In the genomic region with DNA sequence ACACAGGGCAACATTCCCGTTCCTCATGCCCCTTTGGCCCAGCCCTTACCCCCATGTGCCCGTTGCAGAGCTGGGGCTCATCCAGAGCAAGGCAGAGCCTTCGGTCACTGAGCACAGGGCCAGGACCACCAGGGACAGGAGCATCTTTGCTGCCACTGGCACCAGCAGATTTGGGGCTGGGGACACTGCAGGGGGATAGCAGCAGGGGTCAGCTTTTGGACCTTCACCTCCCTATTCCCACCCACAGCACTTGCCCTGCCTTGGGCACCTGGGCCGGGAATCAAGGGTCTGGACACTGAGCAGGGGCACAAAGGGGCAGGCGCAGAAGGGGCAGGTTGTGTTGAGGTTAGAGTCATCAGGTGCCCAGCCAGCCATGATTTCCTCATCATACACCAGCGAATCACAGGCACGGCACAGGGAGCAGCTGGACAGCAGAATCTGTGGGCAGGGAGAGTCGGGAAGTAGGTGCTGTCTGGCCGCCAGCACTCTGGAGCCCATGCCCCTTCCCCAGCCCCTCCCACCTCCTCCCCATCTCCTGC, we compare ENCODE assay signal across 22 cellular contexts. TPM values are rescaled to one million over a fixed set of nuclear protein-coding genes. Genes with fewer than 3 reads are reported as not detected.
A peak's percentile ranks its signal among the peaks of the same experiment; 100 is the strongest.
DNase-seq lines count a peak whose midpoint lies in the region; ATAC-seq, FAIRE-seq and TF ChIP-seq lines count a peak whose summit lies in the region.
"Had no signal": no experiment of that assay in that cellular context is flagged by ENCODE, and none has a peak within 500 bp of the region (broad histone marks: within the 10 kb centered on the region; RNA-seq: fewer than 3 reads in every experiment).

No MANE protein-coding gene starts in this region.

- H3K27me3 ChIP-seq in GM12878 (replicated peaks in 1 of 2; ENCODE audit: control insufficient read depth in 2 of 2, insufficient read depth in 2 of 2, low read length in 1 of 2), result no peaks in the 10 kb centered on the region

- TF ChIP-seq POLR2A in GM12878 (IDR thresholded peaks at IDR 0.05; ENCODE audit: low read depth, low read length), result peak; percentile 17; the same call in 1 of the 2 replicates

- CTCF ChIA-PET in HEK293 (lab: Yijun Ruan, JAX) (no interaction called here), GM12878 (lab: Yijun Ruan, JAX) (no interaction called here)

- no peak for TF ChIP-seq CTCF in HEK293 (tag by site-specific recombination; IDR thresholded peaks at IDR 0.05)
- no peak for TF ChIP-seq CTCF in GM12878 (IDR thresholded peaks at IDR 0.05 in 2 of 3, conservative IDR thresholded peaks at IDR 0.05 in 1 of 3; ENCODE audit: control insufficient read depth in 2 of 3, extremely low read depth in 1 of 3, insufficient read depth in 1 of 3, low read depth in 3 of 3, low read length in 3 of 3)

- RAD21 ChIA-PET in GM12878 (lab: Charles Lee; ENCODE audit: unreplicated experiment), result no interaction called here

- no peak overlapping the region for H3K4me2 ChIP-seq in GM12878 (ENCODE audit: control insufficient read depth, insufficient read depth)

- TF ChIP-seq EP300 in GM12878 (IDR thresholded peaks at IDR 0.05; ENCODE audit: borderline replicate concordance in 1 of 2, control insufficient read depth in 1 of 2, low read depth in 2 of 2, low read length in 2 of 2), result no peak

- BruUV-seq in GM12878 (replicated peaks; lab: Mats Ljungman, UMichigan), result no TSS peak

- POLR2A ChIA-PET in HEK293 (lab: Yijun Ruan, JAX), result interaction anchor here (0.6 to 1.4 kb wide), 2 partner anchors 11 to 39 kb away, joined by 3 to 4 read pairs; no protein-coding TSS in a partner anchor
- POLR2A ChIA-PET in GM12878 (lab: Charles Lee), result no interaction called here

- no peak overlapping the region for H2AFZ ChIP-seq in GM12878 (ENCODE audit: control insufficient read depth, low read depth, low read length)

- H3K36me3 ChIP-seq in HEK293 (ENCODE audit: control insufficient read depth in 2 of 2, insufficient read depth in 1 of 2, low read length in 2 of 2), result peaks cover 4 to 74% of the 10 kb centered on the region in 2 experiments; a peak in 2 of 3 replicates
- H3K36me3 ChIP-seq in GM12878 (ENCODE audit: control insufficient read depth in 2 of 2, insufficient read depth in 2 of 2, low read length in 1 of 2), result peaks cover 17 to 25% of the 10 kb centered on the region in 2 experiments; a peak in 3 of 4 replicates

- DNase-seq in GM12878 (ENCODE audit: low read depth, low spot score), result no peak
- DNase-seq in islet precursor cell, result peak; percentile 33
- DNase-seq in posterior vena cava (ENCODE audit: low spot score), result peak; percentile 42
- DNase-seq in NCI-H226, result no peak
- DNase-seq in activated effector memory CD4-positive, alpha-beta T cell treated with Interleukin-2 at 50 U/mL for 16 hours, result no peak
- DNase-seq: ACHN, DMS79 treated with DMSO at 0.1 percent for 48 hours, HCEC 1CT, KG1, NCI-H1417, NCI-H187, NCI-H2107, NCI-H2227 treated with DMSO at 0.1 percent for 48 hours, NCI-H524, NCI-H82, OCI-M1, SHP77 had no signal

- no peak overlapping the region for H3K9ac ChIP-seq in GM12878 (ENCODE audit: control insufficient read depth, insufficient read depth, low read length)

- H3K4me1 ChIP-seq in HEK293 (ENCODE audit: control insufficient read depth, insufficient read depth, low read length) (no peaks in the 10 kb centered on the region), GM12878 (ENCODE audit: control insufficient read depth, insufficient read depth, low read length) (peaks cover 16% of the 10 kb centered on the region)

- ATAC-seq in GM12878, result no peak
- ATAC-seq in HG03520 (IDR thresholded peaks at IDR 0.05; ENCODE audit: unreplicated experiment), result no peak
- no peak for ATAC-seq in GM19452 (IDR thresholded peaks at IDR 0.05; ENCODE audit: unreplicated experiment)

- SMC1A ChIA-PET in GM12878 (lab: Charles Lee; ENCODE audit: uncharacterized antibody, unreplicated experiment), result no interaction called here

- no peaks in the 10 kb centered on the region for H3K9me3 ChIP-seq in HEK293 (ENCODE audit: control insufficient read depth, insufficient read depth, low read depth, low read length)
- no peaks in the 10 kb centered on the region for H3K9me3 ChIP-seq in GM12878 (replicated peaks; ENCODE audit: control insufficient read depth, insufficient read depth, low read length)

- no peak for FAIRE-seq in GM12878 (lab: Jason Lieb, UNC)

- intact Hi-C loops in GM12878 (cut with micrococcal nuclease; ENCODE audit: unreplicated experiment) (no loop called here), posterior vena cava (cut with DNase I) (no loop called here)

- H3K79me2 ChIP-seq in GM12878 (ENCODE audit: control insufficient read depth, insufficient read depth, low read length), result no peaks in the 10 kb centered on the region

- 98% methylated on average over 7 of the region's 9 CpGs for WGBS in GM12878 (ENCODE audit: insufficient coverage, insufficient replicate concordance, low lambda C conversion rate, missing lambda C conversion rate)

- H3K4me3 ChIP-seq in HEK293 (ENCODE audit: low read depth, low read length) (no peak overlapping the region), GM12878 (no peak overlapping the region)
- H3K4me3 ChIP-seq: SK-N-MC had no signal

- TF ChIP-seq RAD21 in GM12878 (IDR thresholded peaks at IDR 0.05; ENCODE audit: insufficient read depth, low read depth, low read length), result no peak

- in situ Hi-C loops in GM12878 (cut with MboI), result no loop called here

- H4K20me1 ChIP-seq in GM12878 (ENCODE audit: control insufficient read depth, insufficient read depth), result no peaks in the 10 kb centered on the region

- H3K27ac ChIP-seq in HEK293 (ENCODE audit: extremely low read depth, low read depth, low read length) (no peak overlapping the region), GM12878 (ENCODE audit: control insufficient read depth, insufficient read depth) (no peak overlapping the region)
- H3K27ac ChIP-seq: C4-2B, SK-N-MC had no signal

RNA-seq across cellular contexts. Expression of gene GATAD2B, which starts 9.9 kb away (rescaled TPM):
- 42.2 and 43.5 TPM in 2 replicates for total RNA-seq in GM12878 (2013; cell fraction: nucleolus; rRNA removed)
- total RNA-seq in GM12878 (2014; rRNA removed) (6.9 and 7.2 TPM in 2 replicates), GM12878 (2014; rRNA removed; fragmentation: Illumina TruSeq; extraction: Trizol) (8.3 and 8.8 TPM in 2 replicates), GM12878 (2021) (63.1 and 64.6 TPM in 2 replicates), posterior vena cava (10 to 100 TPM; 33.5 to 43.5 TPM)
- 8.1 TPM for polyA plus RNA-seq in GM12878 (2011; ENCODE audit: low read depth)
- polyA plus RNA-seq in GM12878 (2011; rRNA removed) (7.3 and 10.8 TPM in 2 replicates), GM12878 (2014; fragmentation: Illumina TruSeq; extraction: Trizol) (17.6 and 21.2 TPM in 2 replicates), GM12878 (2014; fragmentation: Nextera tagmentation; extraction: Ambion mirVana) (1 to 10 TPM; 2.4 to 8.7 TPM), GM12878 (2014; rRNA removed) (10.1 and 11.3 TPM in 2 replicates), GM12878 (2016; fragmentation: Nextera tagmentation; extraction: Ambion mirVana) (1 to 10 TPM; 6.4 to 6.6 TPM)
- 9.8 and 17.2 TPM in 2 replicates for polyA plus RNA-seq in GM12878 (2011; cell fraction: cytosol; rRNA removed)
- polyA plus RNA-seq in GM12878 (2011; cell fraction: nucleus; rRNA removed), result 15.9 and 16.1 TPM in 2 replicates
- 11.1 and 15.1 TPM in 2 replicates for polyA plus RNA-seq in GM12878 (2012)
- 21.0 and 24.2 TPM in 2 replicates for polyA minus RNA-seq in GM12878 (2011; rRNA and poly(A)+ RNA removed)
- 24.1 and 25.2 TPM in 2 replicates for polyA minus RNA-seq in GM12878 (2011; cell fraction: cytosol; rRNA and poly(A)+ RNA removed)
- 7.4 and 10.2 TPM in 2 replicates for polyA minus RNA-seq in GM12878 (2011; cell fraction: nucleus; rRNA and poly(A)+ RNA removed)

RNA-seq across cellular contexts. Expression of gene DENND4B, which starts 13.9 kb away (rescaled TPM):
- 176 and 188 TPM in 2 replicates for total RNA-seq in GM12878 (2013; cell fraction: nucleolus; rRNA removed)
- 18.2 and 22.2 TPM in 2 replicates for total RNA-seq in GM12878 (2014; rRNA removed)
- total RNA-seq in GM12878 (2014; rRNA removed; fragmentation: Illumina TruSeq; extraction: Trizol), result 13.1 and 13.7 TPM in 2 replicates
- total RNA-seq in GM12878 (2021), result 57.5 and 74.8 TPM in 2 replicates
- 25.1 TPM for polyA plus RNA-seq in GM12878 (2011; ENCODE audit: low read depth)
- 15.7 and 26.6 TPM in 2 replicates for polyA plus RNA-seq in GM12878 (2011; rRNA removed)
- 20.2 and 26.8 TPM in 2 replicates for polyA plus RNA-seq in GM12878 (2011; cell fraction: cytosol; rRNA removed)
- 454 and 493 TPM in 2 replicates for polyA plus RNA-seq in GM12878 (2011; cell fraction: nucleus; rRNA removed)
- polyA plus RNA-seq in GM12878 (2012), result 54.4 and 57.1 TPM in 2 replicates
- polyA plus RNA-seq in GM12878 (2014; fragmentation: Illumina TruSeq; extraction: Trizol), result 23.5 and 31.0 TPM in 2 replicates
- 10 to 100 TPM; 12.0 to 13.4 TPM for polyA plus RNA-seq in GM12878 (2014; fragmentation: Nextera tagmentation; extraction: Ambion mirVana)
- polyA plus RNA-seq in GM12878 (2014; rRNA removed), result 55.1 and 73.9 TPM in 2 replicates
- polyA plus RNA-seq in GM12878 (2016; fragmentation: Nextera tagmentation; extraction: Ambion mirVana), result 10 to 100 TPM; 20.8 to 23.3 TPM
- 25.8 and 43.4 TPM in 2 replicates for polyA minus RNA-seq in GM12878 (2011; rRNA and poly(A)+ RNA removed)
- polyA minus RNA-seq in GM12878 (2011; cell fraction: cytosol; rRNA and poly(A)+ RNA removed), result 25.7 and 31.0 TPM in 2 replicates
- 151 and 238 TPM in 2 replicates for polyA minus RNA-seq in GM12878 (2011; cell fraction: nucleus; rRNA and poly(A)+ RNA removed)
- 10 to 100 TPM; 41.7 to 47.5 TPM for total RNA-seq in posterior vena cava

RNA-seq across cellular contexts. Expression of gene CRTC2, which starts 25.8 kb away (rescaled TPM):
- 37.1 and 39.2 TPM in 2 replicates for total RNA-seq in GM12878 (2013; cell fraction: nucleolus; rRNA removed)
- total RNA-seq in GM12878 (2014; rRNA removed), result 15.5 and 15.7 TPM in 2 replicates
- total RNA-seq in GM12878 (2014; rRNA removed; fragmentation: Illumina TruSeq; extraction: Trizol), result 13.7 and 13.8 TPM in 2 replicates
- total RNA-seq in GM12878 (2021), result 54.6 and 59.7 TPM in 2 replicates
- polyA plus RNA-seq in GM12878 (2011; ENCODE audit: low read depth), result 27.4 TPM
- 12.8 and 35.6 TPM in 2 replicates for polyA plus RNA-seq in GM12878 (2011; rRNA removed)
- 36.7 and 38.1 TPM in 2 replicates for polyA plus RNA-seq in GM12878 (2011; cell fraction: cytosol; rRNA removed)
- polyA plus RNA-seq in GM12878 (2011; cell fraction: nucleus; rRNA removed), result 99.3 and 114 TPM in 2 replicates
- polyA plus RNA-seq in GM12878 (2012), result 47.5 and 49.7 TPM in 2 replicates
- 21.6 and 49.4 TPM in 2 replicates for polyA plus RNA-seq in GM12878 (2014; fragmentation: Illumina TruSeq; extraction: Trizol)
- 1 to 10 TPM; 5.1 to 8.4 TPM for polyA plus RNA-seq in GM12878 (2014; fragmentation: Nextera tagmentation; extraction: Ambion mirVana)
- 56.5 and 57.9 TPM in 2 replicates for polyA plus RNA-seq in GM12878 (2014; rRNA removed)
- polyA plus RNA-seq in GM12878 (2016; fragmentation: Nextera tagmentation; extraction: Ambion mirVana), result 10 to 100 TPM; 29.9 to 40.1 TPM
- 36.4 and 45.0 TPM in 2 replicates for polyA minus RNA-seq in GM12878 (2011; rRNA and poly(A)+ RNA removed)
- 16.4 and 21.3 TPM in 2 replicates for polyA minus RNA-seq in GM12878 (2011; cell fraction: cytosol; rRNA and poly(A)+ RNA removed)
- polyA minus RNA-seq in GM12878 (2011; cell fraction: nucleus; rRNA and poly(A)+ RNA removed), result 44.2 and 65.2 TPM in 2 replicates
- 10 to 100 TPM; 26.6 to 31.0 TPM for total RNA-seq in posterior vena cava

RNA-seq across cellular contexts. Expression of gene SLC39A1, which starts 30.7 kb away (rescaled TPM):
- total RNA-seq in GM12878 (2013; cell fraction: nucleolus; rRNA removed), result 77.9 and 89.0 TPM in 2 replicates
- 78.0 and 79.1 TPM in 2 replicates for total RNA-seq in GM12878 (2014; rRNA removed)
- 48.7 and 51.2 TPM in 2 replicates for total RNA-seq in GM12878 (2014; rRNA removed; fragmentation: Illumina TruSeq; extraction: Trizol)
- total RNA-seq in GM12878 (2021), result 67.7 and 68.3 TPM in 2 replicates
- 33.2 TPM for polyA plus RNA-seq in GM12878 (2011; ENCODE audit: low read depth)
- 61.1 and 79.6 TPM in 2 replicates for polyA plus RNA-seq in GM12878 (2011; rRNA removed)
- 116 and 131 TPM in 2 replicates for polyA plus RNA-seq in GM12878 (2011; cell fraction: cytosol; rRNA removed)
- 60.2 and 80.5 TPM in 2 replicates for polyA plus RNA-seq in GM12878 (2011; cell fraction: nucleus; rRNA removed)
- 55.5 and 66.2 TPM in 2 replicates for polyA plus RNA-seq in GM12878 (2012)
- polyA plus RNA-seq in GM12878 (2014; fragmentation: Illumina TruSeq; extraction: Trizol), result 58.5 and 64.0 TPM in 2 replicates
- polyA plus RNA-seq in GM12878 (2014; fragmentation: Nextera tagmentation; extraction: Ambion mirVana), result 10 to 100 TPM in 1 of 2 experiments, 1 to 10 TPM in 1; 8.8 to 20.6 TPM
- 77.0 and 77.2 TPM in 2 replicates for polyA plus RNA-seq in GM12878 (2014; rRNA removed)
- 10 to 100 TPM; 88.9 to 98.6 TPM for polyA plus RNA-seq in GM12878 (2016; fragmentation: Nextera tagmentation; extraction: Ambion mirVana)
- polyA minus RNA-seq in GM12878 (2011; rRNA and poly(A)+ RNA removed), result 63.3 and 106 TPM in 2 replicates
- polyA minus RNA-seq in GM12878 (2011; cell fraction: cytosol; rRNA and poly(A)+ RNA removed), result 31.5 and 35.2 TPM in 2 replicates
- 30.1 and 33.3 TPM in 2 replicates for polyA minus RNA-seq in GM12878 (2011; cell fraction: nucleus; rRNA and poly(A)+ RNA removed)
- total RNA-seq in posterior vena cava, result 10 to 100 TPM; 76.5 to 79.5 TPM

RNA-seq across cellular contexts. Expression of gene CREB3L4, which starts 35.0 kb away (rescaled TPM):
- 21.5 and 22.0 TPM in 2 replicates for total RNA-seq in GM12878 (2013; cell fraction: nucleolus; rRNA removed)
- total RNA-seq in GM12878 (2014; rRNA removed) (14.0 and 15.6 TPM in 2 replicates), GM12878 (2014; rRNA removed; fragmentation: Illumina TruSeq; extraction: Trizol) (11.6 and 12.2 TPM in 2 replicates), GM12878 (2021) (10.9 and 11.3 TPM in 2 replicates), posterior vena cava (1 to 10 TPM; 3.2 to 5.3 TPM)
- polyA plus RNA-seq in GM12878 (2011; ENCODE audit: low read depth), result 7.8 TPM
- polyA plus RNA-seq in GM12878 (2011; rRNA removed) (9.7 and 11.9 TPM in 2 replicates), GM12878 (2014; fragmentation: Illumina TruSeq; extraction: Trizol) (10.0 and 12.5 TPM in 2 replicates), GM12878 (2014; fragmentation: Nextera tagmentation; extraction: Ambion mirVana) (10 to 100 TPM in 1 of 2 experiments, 1 to 10 TPM in 1; 9.7 to 12.9 TPM), GM12878 (2014; rRNA removed) (13.1 and 13.4 TPM in 2 replicates), GM12878 (2016; fragmentation: Nextera tagmentation; extraction: Ambion mirVana) (10 to 100 TPM; 11.2 to 11.9 TPM)
- 13.6 and 16.7 TPM in 2 replicates for polyA plus RNA-seq in GM12878 (2011; cell fraction: cytosol; rRNA removed)
- polyA plus RNA-seq in GM12878 (2011; cell fraction: nucleus; rRNA removed), result 25.1 and 37.1 TPM in 2 replicates
- polyA plus RNA-seq in GM12878 (2012), result 10.0 and 13.9 TPM in 2 replicates
- polyA minus RNA-seq in GM12878 (2011; rRNA and poly(A)+ RNA removed), result 14.5 and 23.8 TPM in 2 replicates
- 4.8 and 4.9 TPM in 2 replicates for polyA minus RNA-seq in GM12878 (2011; cell fraction: cytosol; rRNA and poly(A)+ RNA removed)
- 9.6 and 14.0 TPM in 2 replicates for polyA minus RNA-seq in GM12878 (2011; cell fraction: nucleus; rRNA and poly(A)+ RNA removed)

Comparison
In these comparisons a context has a peak if more than half of its experiments do, and no peak if none do; other contexts are left out.
1. DNase-seq: peak in islet precursor cell (single experiment) and posterior vena cava (single experiment); none in GM12878 (single experiment), NCI-H226 (single experiment) and activated effector memory CD4-positive, alpha-beta T cell treated with Interleukin-2 at 50 U/mL for 16 hours (single experiment).